In the genomic region with DNA sequence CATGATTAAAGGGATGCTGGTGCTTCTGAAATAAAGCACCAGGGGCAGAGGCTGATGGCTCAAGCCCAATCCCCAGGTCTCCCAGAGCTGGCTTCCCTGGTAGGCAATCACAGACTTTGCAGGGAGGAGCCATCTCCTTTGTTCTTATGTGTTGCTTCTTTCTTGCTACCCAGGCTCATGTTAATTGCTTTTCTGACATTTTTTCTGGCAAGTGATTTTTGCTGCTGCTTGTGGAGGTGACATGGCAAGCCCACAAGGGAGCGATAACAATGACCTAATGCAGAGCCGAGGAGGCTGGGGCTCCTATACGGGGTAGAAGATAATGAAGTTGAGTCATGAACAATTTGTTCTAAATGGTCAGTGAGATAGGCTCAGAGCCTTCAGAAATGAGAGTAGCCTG, we compare ENCODE assay signal across 25 cellular contexts. TPM values are rescaled to one million over a fixed set of nuclear protein-coding genes. Genes with fewer than 3 reads are reported as not detected.
A peak's percentile ranks its signal among the peaks of the same experiment; 100 is the strongest.
DNase-seq lines count a peak whose midpoint lies in the region; ATAC-seq and TF ChIP-seq lines count a peak whose summit lies in the region.
"Had no signal": no experiment of that assay in that cellular context is flagged by ENCODE, and none has a peak within 500 bp of the region (broad histone marks: within the 10 kb centered on the region; RNA-seq: fewer than 3 reads in every experiment).

No MANE protein-coding gene starts in this region.

- TF ChIP-seq RAD21 in SK-N-SH (IDR thresholded peaks at IDR 0.05; ENCODE audit: low read length): no peak

- no peaks in the 10 kb centered on the region for H3K9me3 ChIP-seq in SK-N-SH
- H3K9me3 ChIP-seq: ascending aorta, BLaER1 had no signal

- H3K36me3 Mint-ChIP-seq in naive thymus-derived CD8-positive, alpha-beta T cell: peaks cover 0 to 3% (median 0%) of the 10 kb centered on the region in 3 donors
- H3K36me3 Mint-ChIP-seq: natural killer cell treated with Interleukin-12 subunit alpha and Interleukin-12 subunit beta and Interleukin-15 and Interleukin-18, amount 100 ng/mL, for 72 hours had no signal

- DNase-seq in SK-N-SH: no peak
- peak; percentile 25 for DNase-seq in astrocyte of the spinal cord (ENCODE audit: low read depth, low spot score)
- peak; percentile 29 for DNase-seq in glomerular visceral epithelial cell (ENCODE audit: extremely low spot score)
- DNase-seq in naive thymus-derived CD8-positive, alpha-beta T cell: no peak
- no peak for DNase-seq in AML-193 (lab: John Stamatoyannopoulos, UW)
- no peak for DNase-seq in stimulated activated naive CD8-positive, alpha-beta T cell treated with anti-CD3 and anti-CD28 coated beads, Interleukin-15, Interleukin-2, amounts not matched to agents 100 U/mL and 50 U/mL, for 24 hours
- DNase-seq in putamen (ENCODE audit: low spot score): no peak
- DNase-seq: activated naive CD4-positive, alpha-beta T cell treated with anti-CD3 and anti-CD28 coated beads for 36 hours; cortex of kidney; head of caudate nucleus; mammary epithelial cell; NCI-H1417; NCI-H82; small intestine; stimulated activated CD4-positive, alpha-beta T cell treated with anti-CD3 and anti-CD28 coated beads, Interleukin-4, amount 100 ng/mL, for 4 hours; substantia nigra had no signal

- TF ChIP-seq CTCF in SK-N-SH (IDR thresholded peaks at IDR 0.05) (no peak), astrocyte of the spinal cord (IDR thresholded peaks at IDR 0.05; ENCODE audit: low read depth, low read length) (no peak)

- no peak overlapping the region for H3K9ac ChIP-seq in SK-N-SH
- H3K9ac ChIP-seq: BLaER1 had no signal

- H3K9me3 Mint-ChIP-seq in naive thymus-derived CD8-positive, alpha-beta T cell: no peaks in the 10 kb centered on the region
- H3K9me3 Mint-ChIP-seq: activated naive CD4-positive, alpha-beta T cell treated with anti-CD3 and anti-CD28 coated beads for 36 hours; natural killer cell treated with Interleukin-12 subunit alpha and Interleukin-12 subunit beta and Interleukin-15 and Interleukin-18, amount 100 ng/mL, for 72 hours had no signal

- POLR2A ChIA-PET in SK-N-SH (lab: Yijun Ruan, JAX): no interaction called here
- POLR2A ChIA-PET in naive thymus-derived CD8-positive, alpha-beta T cell (lab: Charles Lee): interaction anchor here (0.6 kb wide), 1 partner anchor 60 kb away, joined by 3 read pairs; a partner anchor contains a TSS

- no peaks in the 10 kb centered on the region for H4K20me1 ChIP-seq in SK-N-SH (ENCODE audit: insufficient read depth)
- H4K20me1 ChIP-seq: BLaER1 had no signal

- H3K27ac Mint-ChIP-seq in naive thymus-derived CD8-positive, alpha-beta T cell: no peak overlapping the region
- H3K27ac Mint-ChIP-seq: activated naive CD4-positive, alpha-beta T cell treated with anti-CD3 and anti-CD28 coated beads for 36 hours; natural killer cell treated with Interleukin-12 subunit alpha and Interleukin-12 subunit beta and Interleukin-15 and Interleukin-18, amount 100 ng/mL, for 72 hours; progenitor cell of endocrine pancreas had no signal

- H3K4me2 ChIP-seq in SK-N-SH: no peak overlapping the region
- H3K4me2 ChIP-seq: BLaER1 had no signal

- H3K4me3 Mint-ChIP-seq in naive thymus-derived CD8-positive, alpha-beta T cell: no peak overlapping the region
- H3K4me3 Mint-ChIP-seq: activated naive CD4-positive, alpha-beta T cell treated with anti-CD3 and anti-CD28 coated beads for 36 hours; natural killer cell treated with Interleukin-12 subunit alpha and Interleukin-12 subunit beta and Interleukin-15 and Interleukin-18, amount 100 ng/mL, for 72 hours had no signal

- H3K27me3 Mint-ChIP-seq in naive thymus-derived CD8-positive, alpha-beta T cell: peaks cover 0 to 8% (median 0%) of the 10 kb centered on the region in 5 donors

- no peak overlapping the region for H3K27ac ChIP-seq in SK-N-SH (ENCODE audit: low read depth in 2 of 2, low read length in 1 of 2)
- H3K27ac ChIP-seq: 22Rv1, ascending aorta, BLaER1, SK-N-MC had no signal

- H3K4me3 ChIP-seq in SK-N-SH (ENCODE audit: low read depth in 2 of 2, low read length in 1 of 2): no peak overlapping the region
- no peak overlapping the region for H3K4me3 ChIP-seq in astrocyte of the spinal cord (ENCODE audit: low read depth, low read length)
- H3K4me3 ChIP-seq: ascending aorta, BLaER1, SK-N-MC had no signal

- H3K4me1 ChIP-seq in SK-N-SH (ENCODE audit: control insufficient read depth in 1 of 2, insufficient read depth in 2 of 2, low read depth in 1 of 2, low read length in 1 of 2): peaks cover 0 to 9% of the 10 kb centered on the region in 2 experiments; a peak in 2 of 4 replicates

- no peaks in the 10 kb centered on the region for H3F3A ChIP-seq in SK-N-SH (replicated peaks; ENCODE audit: insufficient read depth)

- no peaks in the 10 kb centered on the region for H3K79me2 ChIP-seq in SK-N-SH (ENCODE audit: insufficient read depth)

- no peaks in the 10 kb centered on the region for H3K27me3 ChIP-seq in SK-N-SH (ENCODE audit: insufficient read depth)
- H3K27me3 ChIP-seq: ascending aorta, BLaER1 had no signal

- ATAC-seq in SK-N-SH treated with all-trans-retinoic acid at 6 μM for 48 hours: no peak
- no peak for ATAC-seq in naive thymus-derived CD8-positive, alpha-beta T cell
- no peak for ATAC-seq in stimulated activated naive CD8-positive, alpha-beta T cell treated with anti-CD3 and anti-CD28 coated beads, Interleukin-15, Interleukin-2, amounts not matched to agents 100 U/mL and 50 U/mL, for 24 hours
- ATAC-seq: natural killer cell treated with Interleukin-12 subunit alpha and Interleukin-12 subunit beta and Interleukin-15 and Interleukin-18, amount 100 ng/mL, for 72 hours; Panc1 had no signal

- H3K36me3 ChIP-seq in SK-N-SH (replicated peaks in 1 of 2; ENCODE audit: control insufficient read depth in 1 of 2, insufficient read depth in 2 of 2, low read length in 1 of 2): no peaks in the 10 kb centered on the region
- H3K36me3 ChIP-seq: ascending aorta, BLaER1 had no signal

- TF ChIP-seq EP300 in SK-N-SH (IDR thresholded peaks at IDR 0.05; ENCODE audit: borderline replicate concordance in 1 of 2, low read depth in 1 of 2, low read length in 1 of 2): no peak

- CTCF ChIA-PET in SK-N-SH (lab: Yijun Ruan, JAX): interaction anchor here (1.1 to 29.6 kb wide), 5 partner anchors 64 to 1004 kb away, joined by 3 to 620 read pairs (median 5); a partner anchor contains a TSS

- in situ Hi-C loops in astrocyte of the spinal cord (cut with HindIII; ENCODE audit: low sequenced_read_pairs): no loop called here

- H3K9me2 ChIP-seq in SK-N-SH: no peaks in the 10 kb centered on the region

- peaks cover 0 to 14% (median 9%) of the 10 kb centered on the region in 4 donors for H3K4me1 Mint-ChIP-seq in naive thymus-derived CD8-positive, alpha-beta T cell

- no peak overlapping the region for H2AFZ ChIP-seq in SK-N-SH (ENCODE audit: low read depth)

- 60% methylated on average over 3 of the region's 3 CpGs for WGBS in SK-N-SH (ENCODE audit: low lambda C conversion rate)

TF ChIP-seq in SK-N-SH treated with all-trans-retinoic acid at 6 μM for 48 hours, 23 proteins besides CTCF, POLR2A, EP300 and RAD21:
- TF ChIP-seq TOX (CRISPR knock-in tag; IDR thresholded peaks at IDR 0.05; ENCODE audit: borderline replicate concordance): no peak
- 0 out of 2 replicates have a peak, but pooled peaks have one; percentile 7 for TF ChIP-seq ISL1 (CRISPR knock-in tag; IDR thresholded peaks at IDR 0.05)
- TF ChIP-seq ARNTL (CRISPR knock-in tag; IDR thresholded peaks at IDR 0.05; ENCODE audit: borderline replicate concordance, low read depth): no peak
TF ChIP-seq in SK-N-SH treated with all-trans-retinoic acid at 6 μM for 48 hours: peak in this region for 1.

TF ChIP-seq in SK-N-SH, 30 proteins besides CTCF, POLR2A, EP300 and RAD21 (continues in another document):
- TF ChIP-seq, protein P1, sequence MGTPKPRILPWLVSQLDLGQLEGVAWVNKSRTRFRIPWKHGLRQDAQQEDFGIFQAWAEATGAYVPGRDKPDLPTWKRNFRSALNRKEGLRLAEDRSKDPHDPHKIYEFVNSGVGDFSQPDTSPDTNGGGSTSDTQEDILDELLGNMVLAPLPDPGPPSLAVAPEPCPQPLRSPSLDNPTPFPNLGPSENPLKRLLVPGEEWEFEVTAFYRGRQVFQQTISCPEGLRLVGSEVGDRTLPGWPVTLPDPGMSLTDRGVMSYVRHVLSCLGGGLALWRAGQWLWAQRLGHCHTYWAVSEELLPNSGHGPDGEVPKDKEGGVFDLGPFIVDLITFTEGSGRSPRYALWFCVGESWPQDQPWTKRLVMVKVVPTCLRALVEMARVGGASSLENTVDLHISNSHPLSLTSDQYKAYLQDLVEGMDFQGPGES (IDR thresholded peaks at IDR 0.05; ENCODE audit: low read depth, low read length): no peak
- no peak for TF ChIP-seq MXI1 (IDR thresholded peaks at IDR 0.05; ENCODE audit: low read depth, low read length)
- TF ChIP-seq, protein P2, sequence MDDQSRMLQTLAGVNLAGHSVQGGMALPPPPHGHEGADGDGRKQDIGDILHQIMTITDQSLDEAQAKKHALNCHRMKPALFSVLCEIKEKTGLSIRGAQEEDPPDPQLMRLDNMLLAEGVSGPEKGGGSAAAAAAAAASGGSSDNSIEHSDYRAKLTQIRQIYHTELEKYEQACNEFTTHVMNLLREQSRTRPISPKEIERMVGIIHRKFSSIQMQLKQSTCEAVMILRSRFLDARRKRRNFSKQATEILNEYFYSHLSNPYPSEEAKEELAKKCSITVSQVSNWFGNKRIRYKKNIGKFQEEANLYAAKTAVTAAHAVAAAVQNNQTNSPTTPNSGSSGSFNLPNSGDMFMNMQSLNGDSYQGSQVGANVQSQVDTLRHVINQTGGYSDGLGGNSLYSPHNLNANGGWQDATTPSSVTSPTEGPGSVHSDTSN (IDR thresholded peaks at IDR 0.05): no peak
- TF ChIP-seq RFX5 (IDR thresholded peaks at IDR 0.05; ENCODE audit: low read length): no peak
- no peak for TF ChIP-seq SMC3 (IDR thresholded peaks at IDR 0.05; ENCODE audit: low read depth, low read length)

RNA-seq across cellular contexts. Expression of a gene that starts 25.3 kb away (rescaled TPM):
- polyA plus RNA-seq in SK-N-SH (2012; rRNA removed): not detected in 2 replicates
- not detected in 2 replicates for polyA plus RNA-seq in SK-N-SH (2012; cell fraction: cytosol; rRNA removed)
- not detected in 2 replicates for polyA plus RNA-seq in SK-N-SH (2012; cell fraction: nucleus; rRNA removed)
- total RNA-seq in naive thymus-derived CD8-positive, alpha-beta T cell: not detected
- polyA plus RNA-seq in naive thymus-derived CD8-positive, alpha-beta T cell: not detected
- total RNA-seq: activated naive CD4-positive, alpha-beta T cell treated with anti-CD3 and anti-CD28 coated beads for 36 hours; ascending aorta; epithelial cell of proximal tubule; mammary epithelial cell; natural killer cell treated with Interleukin-12 subunit alpha and Interleukin-12 subunit beta and Interleukin-15 and Interleukin-18, amount 100 ng/mL, for 72 hours; progenitor cell of endocrine pancreas had no signal
- polyA plus RNA-seq: mammary epithelial cell, small intestine had no signal

RNA-seq across cellular contexts. Expression of a gene that starts 59.7 kb away (rescaled TPM):
- 50.0 and 54.0 TPM in 2 replicates for polyA plus RNA-seq in SK-N-SH (2012; rRNA removed)
- 59.5 and 76.1 TPM in 2 replicates for polyA plus RNA-seq in SK-N-SH (2012; cell fraction: cytosol; rRNA removed)
- 34.1 and 63.7 TPM in 2 replicates for polyA plus RNA-seq in SK-N-SH (2012; cell fraction: nucleus; rRNA removed)
- total RNA-seq in naive thymus-derived CD8-positive, alpha-beta T cell: 10 to 100 TPM; 28.7 to 30.8 TPM
- polyA plus RNA-seq in naive thymus-derived CD8-positive, alpha-beta T cell: 1 to 10 TPM; 4.6 to 7.6 (median 5.3) TPM

Comparison
In these comparisons a context has a peak if more than half of its experiments do, and no peak if none do; other contexts are left out.
1. DNase-seq: peak in astrocyte of the spinal cord (single experiment) and glomerular visceral epithelial cell (single experiment); none in SK-N-SH (single experiment), naive thymus-derived CD8-positive, alpha-beta T cell (0 of 10), AML-193 (0 of 2), stimulated activated naive CD8-positive, alpha-beta T cell treated with anti-CD3 and anti-CD28 coated beads, Interleukin-15, Interleukin-2, amounts not matched to agents 100 U/mL and 50 U/mL, for 24 hours (single experiment) and putamen (single experiment).